ENCODE assay signal across 19 cellular contexts in genomic region chr7:94249631-94250030, GRCh38.
"Had no signal": no experiment of that assay in that cellular context is flagged by ENCODE, and none has a peak within 500 bp of the region (broad histone marks: within the 10 kb centered on the region; RNA-seq: fewer than 3 reads in every experiment).

No MANE protein-coding gene starts in this region.

- H3K4me3 Mint-ChIP-seq: IgD-negative memory B cell had no signal

- H3K4me3 ChIP-seq: PC-9, Peyer's patch, SJSA1, SK-N-MC had no signal

- H3K36me3 ChIP-seq: Peyer's patch, SJSA1 had no signal

- H3K27me3 ChIP-seq: Peyer's patch, SJSA1 had no signal

- H3K4me1 ChIP-seq: Peyer's patch, SJSA1 had no signal

- H3K27ac Mint-ChIP-seq: IgD-negative memory B cell had no signal

- DNase-seq: KBM-7; MV-4-11; NCI-H1048; NCI-H1436 treated with DMSO at 0.1 percent for 48 hours; NCI-H1930; NCI-H2107; NCI-H526; NCI-H748 treated with DMSO at 0.1 percent for 48 hours; NK-92 treated with Interleukin-12 subunit alpha and Interleukin-12 subunit beta, amount 100 ng/mL, for 24 hours; OCI-M1; PC-9; Peyer's patch; Right ventricle myocardium superior; RPMI8226; SIG-M5 had no signal

- H3K9me3 ChIP-seq: Peyer's patch, SJSA1 had no signal

- H3K27ac ChIP-seq: HL-60, PC-9, Peyer's patch, SJSA1, SK-N-MC had no signal

- H3K9me3 Mint-ChIP-seq: IgD-negative memory B cell had no signal
